In genomic region chr1:112698366-112699310, GRCh38 we compare ENCODE assay signal across 1 cellular context.
A peak's percentile ranks its signal among the peaks of the same experiment; 100 is the strongest.
TF ChIP-seq lines count a peak whose summit lies in the region.

No MANE protein-coding gene starts in this region.

TF ChIP-seq in HEK293, 187 proteins besides CTCF, POLR2A, EP300 and RAD21 (continued from another document):
- no peak for TF ChIP-seq PRDM10 (tag by site-specific recombination; IDR thresholded peaks at IDR 0.05)
- TF ChIP-seq PATZ1 (tag by site-specific recombination; IDR thresholded peaks at IDR 0.05), result peak; percentile 45
- peak; percentile 35; the same call in 1 of the 2 replicates for TF ChIP-seq KLF9 (tag by site-specific recombination; IDR thresholded peaks at IDR 0.05; ENCODE audit: low read depth)
- peak; percentile 85 for TF ChIP-seq ZNF341 (tag by site-specific recombination; IDR thresholded peaks at IDR 0.05; ENCODE audit: low read depth)
